In genomic region chr17:60901806-60902205, GRCh38 we compare ENCODE assay signal across 13 cellular contexts.
DNase-seq lines count a peak whose midpoint lies in the region; ATAC-seq, FAIRE-seq and TF ChIP-seq lines count a peak whose summit lies in the region.
"Had no signal": no experiment of that assay in that cellular context is flagged by ENCODE, and none has a peak within 500 bp of the region (broad histone marks: within the 10 kb centered on the region; RNA-seq: fewer than 3 reads in every experiment).

No MANE protein-coding gene starts in this region.

- H3K27me3 Mint-ChIP-seq in activated T-cell treated with anti-CD3 and anti-CD28 coated beads, Interleukin-2, amount 50 U/mL, for 24 hours, result no peaks in the 10 kb centered on the region
- H3K27me3 Mint-ChIP-seq: activated CD8-positive, alpha-beta T cell treated with anti-CD3 and anti-CD28 coated beads for 36 hours had no signal

- DNase-seq in H54 (ENCODE audit: insufficient read length, low spot score) (no peak), amniotic epithelial cell (ENCODE audit: low read depth) (peak; percentile 30), fibroblast of mammary gland (ENCODE audit: low read depth) (peak; percentile 72), NCI-H2227 (lab: John Stamatoyannopoulos, UW; ENCODE audit: unreplicated experiment) (no peak), NCI-H2171 treated with DMSO at 0.1 percent for 48 hours (lab: John Stamatoyannopoulos, UW) (no peak)
- no peak for DNase-seq in activated T-cell treated with anti-CD3 and anti-CD28 coated beads, Interleukin-2, amount 50 U/mL, for 24 hours
- DNase-seq: activated CD8-positive, alpha-beta T cell treated with anti-CD3 and anti-CD28 coated beads for 36 hours; cerebellar nuclear complex; DMS153; NCI-H1048; RPMI8226 had no signal

- no peak overlapping the region for H3K27ac Mint-ChIP-seq in activated T-cell treated with anti-CD3 and anti-CD28 coated beads, Interleukin-2, amount 50 U/mL, for 24 hours
- H3K27ac Mint-ChIP-seq: activated CD8-positive, alpha-beta T cell treated with anti-CD3 and anti-CD28 coated beads for 36 hours had no signal

- peaks cover 7% of the 10 kb centered on the region for H3K36me3 Mint-ChIP-seq in activated T-cell treated with anti-CD3 and anti-CD28 coated beads, Interleukin-2, amount 50 U/mL, for 24 hours (ENCODE audit: low read depth)

- H3K4me3 Mint-ChIP-seq in activated T-cell treated with anti-CD3 and anti-CD28 coated beads, Interleukin-2, amount 50 U/mL, for 24 hours, result no peak overlapping the region
- H3K4me3 Mint-ChIP-seq: activated CD8-positive, alpha-beta T cell treated with anti-CD3 and anti-CD28 coated beads for 36 hours had no signal

- FAIRE-seq in H54 (lab: Jason Lieb, UNC), result peak; percentile 68
- FAIRE-seq: GM12878 had no signal

- no peak for ATAC-seq in HG03571 (IDR thresholded peaks at IDR 0.05; ENCODE audit: unreplicated experiment)
- ATAC-seq: activated CD8-positive, alpha-beta T cell treated with anti-CD3 and anti-CD28 coated beads for 36 hours; GM12878 had no signal

- H3K9me3 Mint-ChIP-seq in activated T-cell treated with anti-CD3 and anti-CD28 coated beads, Interleukin-2, amount 50 U/mL, for 24 hours, result peaks cover 10% of the 10 kb centered on the region

- H3K4me3 ChIP-seq in fibroblast of mammary gland (ENCODE audit: control insufficient read depth, low read depth, low read length), result no peak overlapping the region
- H3K4me3 ChIP-seq: GM12878 had no signal

- no peak for TF ChIP-seq CTCF in fibroblast of mammary gland (conservative IDR thresholded peaks at IDR 0.05; ENCODE audit: control insufficient read depth, insufficient read depth, low read depth, low read length)

- no peak for TF ChIP-seq POLR2A in H54 (IDR thresholded peaks at IDR 0.05; ENCODE audit: low read depth, low read length)

- no peaks in the 10 kb centered on the region for H3K4me1 Mint-ChIP-seq in activated T-cell treated with anti-CD3 and anti-CD28 coated beads, Interleukin-2, amount 50 U/mL, for 24 hours (ENCODE audit: low read depth)

Comparison
In these comparisons a context has a peak if more than half of its experiments do, and no peak if none do; other contexts are left out.
1. DNase-seq: peak in amniotic epithelial cell (single experiment) and fibroblast of mammary gland (single experiment); none in H54 (single experiment), NCI-H2227 (single experiment), NCI-H2171 treated with DMSO at 0.1 percent for 48 hours (single experiment) and activated T-cell treated with anti-CD3 and anti-CD28 coated beads, Interleukin-2, amount 50 U/mL, for 24 hours (single experiment).